Comparison of ENCODE assay signal across 11 cellular contexts in the genomic region with DNA sequence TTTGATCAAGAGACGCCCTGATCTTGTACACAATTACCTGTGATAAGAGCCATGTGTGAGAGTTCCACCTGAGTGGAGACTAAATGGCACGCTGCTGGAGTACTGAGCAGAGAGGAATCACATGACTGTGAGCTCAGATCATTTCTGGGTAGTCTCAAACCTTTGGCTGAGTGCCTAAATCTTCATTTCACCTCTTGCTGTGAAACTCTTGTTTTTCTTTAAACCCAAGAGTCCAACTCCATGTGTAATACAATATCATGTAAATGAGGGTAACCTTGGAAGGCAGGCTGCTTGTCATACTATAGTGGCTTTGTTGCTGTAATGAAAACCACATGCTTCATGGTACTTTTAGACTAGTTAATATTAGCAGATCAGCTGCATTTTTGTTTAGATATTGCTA.
DNase-seq lines count a peak whose midpoint lies in the region; FAIRE-seq and TF ChIP-seq lines count a peak whose summit lies in the region.
"Had no signal": no experiment of that assay in that cellular context is flagged by ENCODE, and none has a peak within 500 bp of the region (broad histone marks: within the 10 kb centered on the region; RNA-seq: fewer than 3 reads in every experiment).

No MANE protein-coding gene starts in this region.

- TF ChIP-seq CTCF in AG04449 (IDR thresholded peaks at IDR 0.05; ENCODE audit: insufficient read depth, low read length, missing control alignments) (no peak), HFFc6 (IDR thresholded peaks at IDR 0.05) (no peak), keratinocyte (optimal IDR thresholded peaks at IDR 0.05 in 1 of 3, IDR thresholded peaks at IDR 0.05 in 1 of 3, conservative IDR thresholded peaks at IDR 0.05 in 1 of 3; ENCODE audit: extremely low read depth in 1 of 3, insufficient read depth in 2 of 3, low read length in 3 of 3) (no peak), testis (IDR thresholded peaks at IDR 0.05) (no peak), GM10248 (IDR thresholded peaks at IDR 0.05; ENCODE audit: control extremely low read depth, extremely low read depth, low read depth, missing control alignments) (no peak)

- H3K27me3 Mint-ChIP-seq in HFFc6 (ENCODE audit: insufficient read depth), result no peaks in the 10 kb centered on the region; the same call in 1 of the 2 replicates

- H2AFZ ChIP-seq in keratinocyte (ENCODE audit: control insufficient read depth, low read length), result no peak overlapping the region

- H3K4me1 ChIP-seq in keratinocyte (ENCODE audit: control insufficient read depth, extremely low read depth, insufficient read depth, low read length), result peaks cover 8% of the 10 kb centered on the region
- H3K4me1 ChIP-seq in testis, result peaks cover 3% of the 10 kb centered on the region

- H3K9me3 Mint-ChIP-seq in HFFc6, result no peaks in the 10 kb centered on the region
- H3K9me3 Mint-ChIP-seq: natural killer cell treated with Interleukin-12 subunit alpha and Interleukin-12 subunit beta and Interleukin-15 and Interleukin-18, amount 100 ng/mL, for 72 hours had no signal

- dilution Hi-C loops in keratinocyte (cut with MboI; ENCODE audit: extremely low pct_ligation_motif_present, low sequenced_read_pairs), result no loop called here

- peak; percentile 51 for FAIRE-seq in keratinocyte (lab: Jason Lieb, UNC)
- FAIRE-seq in HTR-8/SVneo (lab: Jason Lieb, UNC), result no peak

- no peak overlapping the region for H3K27ac ChIP-seq in keratinocyte (ENCODE audit: control insufficient read depth, insufficient read depth, low read length)
- H3K27ac ChIP-seq in testis, result no peak overlapping the region
- H3K27ac ChIP-seq: HL-60 had no signal

- H3K79me2 ChIP-seq in keratinocyte (ENCODE audit: control insufficient read depth, insufficient read depth, low read length), result no peaks in the 10 kb centered on the region

- H4K20me1 ChIP-seq in keratinocyte (ENCODE audit: control insufficient read depth, extremely low read depth, insufficient read depth, low read length), result no peaks in the 10 kb centered on the region

- no peaks in the 10 kb centered on the region for H3K9me1 ChIP-seq in keratinocyte (ENCODE audit: control insufficient read depth, extremely low read depth, insufficient read depth, low read length)

- H3K9me3 ChIP-seq in keratinocyte (ENCODE audit: control insufficient read depth, low read depth, low read length) (no peaks in the 10 kb centered on the region), testis (no peaks in the 10 kb centered on the region)

- no peak overlapping the region for H3K9ac ChIP-seq in keratinocyte (ENCODE audit: control insufficient read depth, extremely low read depth, insufficient read depth, low read length)

- no peaks in the 10 kb centered on the region for H3K36me3 ChIP-seq in keratinocyte (ENCODE audit: control insufficient read depth in 2 of 2, extremely low read depth in 1 of 2, insufficient read depth in 2 of 2, low read length in 2 of 2)
- no peaks in the 10 kb centered on the region for H3K36me3 ChIP-seq in testis (ENCODE audit: low read depth, missing control alignments)

- POLR2A ChIA-PET in AG04449 (lab: Yijun Ruan, JAX), result interaction anchor here (0.7 kb wide), 1 partner anchor 222 kb away, joined by 3 read pairs; a partner anchor contains a TSS
- POLR2A ChIA-PET in GM10248 (lab: Yijun Ruan, JAX), result no interaction called here

- 72 to 84% methylated on average over 2 of the region's 2 CpGs for WGBS in testis, 2 donors

- no peaks in the 10 kb centered on the region for H3K27me3 ChIP-seq in keratinocyte (ENCODE audit: control insufficient read depth, extremely low read depth, insufficient read depth, low read length)
- no peaks in the 10 kb centered on the region for H3K27me3 ChIP-seq in testis

- no peak overlapping the region for H3K4me3 Mint-ChIP-seq in HFFc6
- H3K4me3 Mint-ChIP-seq: natural killer cell treated with Interleukin-12 subunit alpha and Interleukin-12 subunit beta and Interleukin-15 and Interleukin-18, amount 100 ng/mL, for 72 hours had no signal

- H3K4me3 ChIP-seq in AG04449 (ENCODE audit: low read depth, low read length) (no peak overlapping the region), keratinocyte (ENCODE audit: control insufficient read depth in 2 of 3, extremely low read depth in 1 of 3, insufficient read depth in 2 of 3, low read depth in 1 of 3, low read length in 3 of 3) (no peak overlapping the region), testis (no peak overlapping the region)

- no peak for TF ChIP-seq POLR2A in testis (IDR thresholded peaks at IDR 0.05)

- peaks cover 60% of the 10 kb centered on the region for H3K4me1 Mint-ChIP-seq in HFFc6 (ENCODE audit: low read depth)

- no peak overlapping the region for H3K27ac Mint-ChIP-seq in HFFc6
- H3K27ac Mint-ChIP-seq: natural killer cell treated with Interleukin-12 subunit alpha and Interleukin-12 subunit beta and Interleukin-15 and Interleukin-18, amount 100 ng/mL, for 72 hours had no signal

- H3K4me2 ChIP-seq in keratinocyte (ENCODE audit: control insufficient read depth, extremely low read depth, insufficient read depth, low read depth, low read length), result no peak overlapping the region

- DNase-seq in AG04449 (ENCODE audit: low read depth, low spot score), result peak; percentile 58
- peak; percentile 48 for DNase-seq in HFFc6
- peak; percentile 61 for DNase-seq in RPMI8226
- DNase-seq in keratinocyte (ENCODE audit: low read depth, low spot score), result no peak
- DNase-seq in activated gamma-delta T cell (lab: John Stamatoyannopoulos, UW), result no peak
- no peak for DNase-seq in testis
- DNase-seq in HTR-8/SVneo (ENCODE audit: insufficient read length, low spot score), result no peak
- no peak for DNase-seq in GM10248 (ENCODE audit: extremely low spot score)
- DNase-seq: activated CD8-positive, alpha-beta memory T cell treated with anti-CD3 and anti-CD28 coated beads, Interleukin-2, amount 50 U/mL, for 48 hours had no signal

- CTCF ChIA-PET in AG04449 (lab: Yijun Ruan, JAX) (interaction anchor here (1.1 to 1.8 kb wide), 4 partner anchors 9 to 70 kb away, joined by 3 to 6 read pairs (median 4); no protein-coding TSS in a partner anchor), GM10248 (lab: Yijun Ruan, JAX) (interaction anchor here (0.9 to 1.7 kb wide), 2 partner anchors 14 to 67 kb away, joined by 3 to 7 read pairs; no protein-coding TSS in a partner anchor)

- intact Hi-C loops in testis (cut with DNase I; ENCODE audit: low total_unique reads), result no loop called here

- H3K36me3 Mint-ChIP-seq in HFFc6 (ENCODE audit: low read depth), result peaks cover 6% of the 10 kb centered on the region; the same call in 1 of the 2 replicates
- H3K36me3 Mint-ChIP-seq: natural killer cell treated with Interleukin-12 subunit alpha and Interleukin-12 subunit beta and Interleukin-15 and Interleukin-18, amount 100 ng/mL, for 72 hours had no signal

Comparison
In these comparisons a context has a peak if more than half of its experiments do, and no peak if none do; other contexts are left out.
1. DNase-seq: peak in AG04449 (single experiment), HFFc6 (single experiment) and RPMI8226 (single experiment); none in keratinocyte (single experiment), activated gamma-delta T cell (single experiment), testis (single experiment), HTR-8/SVneo (single experiment) and GM10248 (single experiment).